Comparison of ENCODE assay signal across 9 cellular contexts in genomic region chr4:101346562-101347266, GRCh38. TPM values are rescaled to one million over a fixed set of nuclear protein-coding genes. Genes with fewer than 3 reads are reported as not detected.
DNase-seq lines count a peak whose midpoint lies in the region; ATAC-seq, FAIRE-seq and TF ChIP-seq lines count a peak whose summit lies in the region.
"Had no signal": no experiment of that assay in that cellular context is flagged by ENCODE, and none has a peak within 500 bp of the region (broad histone marks: within the 10 kb centered on the region; RNA-seq: fewer than 3 reads in every experiment).

No MANE protein-coding gene starts in this region.

- RAD21 ChIA-PET in GM12878 (lab: Charles Lee; ENCODE audit: unreplicated experiment), result interaction anchor here (1.0 to 2.7 kb wide), 4 partner anchors 40 to 250 kb away, joined by 3 to 20 read pairs (median 4); no protein-coding TSS in a partner anchor

- no peak for TF ChIP-seq CTCF in GM12878 (IDR thresholded peaks at IDR 0.05 in 2 of 3, conservative IDR thresholded peaks at IDR 0.05 in 1 of 3; ENCODE audit: control insufficient read depth in 2 of 3, extremely low read depth in 1 of 3, insufficient read depth in 1 of 3, low read depth in 3 of 3, low read length in 3 of 3)

- H3K4me3 ChIP-seq in GM12878 (peak overlapping the region; percentile 77), iPS-11a (ENCODE audit: low read depth, low read length) (peak overlapping the region; percentile 75), skeletal muscle cell (ENCODE audit: low read depth, low read length) (peak overlapping the region; percentile 80)

- POLR2A ChIA-PET in GM12878 (lab: Charles Lee), result interaction anchor here (1.2 kb wide), 1 partner anchor 40 kb away, joined by 3 read pairs; no protein-coding TSS in a partner anchor

- intact Hi-C loops in GM12878 (cut with micrococcal nuclease; ENCODE audit: unreplicated experiment), result loop anchor here (5.0 to 10.0 kb wide), 3 partner anchors 71 to 522 kb away; no protein-coding TSS in a partner anchor

- no peak for TF ChIP-seq RAD21 in GM12878 (IDR thresholded peaks at IDR 0.05; ENCODE audit: insufficient read depth, low read depth, low read length)

- BruUV-seq in GM12878 (replicated peaks; lab: Mats Ljungman, UMichigan), result no TSS peak

- no peak for TF ChIP-seq EP300 in GM12878 (IDR thresholded peaks at IDR 0.05; ENCODE audit: borderline replicate concordance in 1 of 2, control insufficient read depth in 1 of 2, low read depth in 2 of 2, low read length in 2 of 2)

- CTCF ChIA-PET in GM12878 (lab: Yijun Ruan, JAX), result interaction anchor here (0.5 to 1.2 kb wide), 3 partner anchors 10 to 250 kb away, joined by 3 to 4 read pairs (median 3); no protein-coding TSS in a partner anchor

- no peaks in the 10 kb centered on the region; the same call in 1 of the 2 replicates for H4K20me1 ChIP-seq in GM12878 (ENCODE audit: control insufficient read depth, insufficient read depth)

- H3K4me1 ChIP-seq in GM12878 (ENCODE audit: control insufficient read depth, insufficient read depth, low read length), result peaks cover 10% of the 10 kb centered on the region

- SMC1A ChIA-PET in GM12878 (lab: Charles Lee; ENCODE audit: uncharacterized antibody, unreplicated experiment), result interaction anchor here (1.7 kb wide), 1 partner anchor 251 kb away, joined by 3 read pairs; no protein-coding TSS in a partner anchor

- H3K27me3 ChIP-seq in GM12878 (replicated peaks in 1 of 2; ENCODE audit: control insufficient read depth in 2 of 2, insufficient read depth in 2 of 2, low read length in 1 of 2), result peaks cover 1 to 4% of the 10 kb centered on the region in 2 experiments; a peak in 1 of 4 replicates

- WGBS in GM12878 (ENCODE audit: insufficient coverage, insufficient replicate concordance, low lambda C conversion rate, missing lambda C conversion rate), result 1% methylated on average over 54 of the region's 80 CpGs

- no peak; the same call in 1 of the 2 replicates for TF ChIP-seq POLR2A in GM12878 (IDR thresholded peaks at IDR 0.05; ENCODE audit: low read depth, low read length)

- H3K27ac ChIP-seq in GM12878 (ENCODE audit: control insufficient read depth, insufficient read depth), result peak overlapping the region; percentile 49

- DNase-seq in DMS53 (lab: John Stamatoyannopoulos, UW) (peak; percentile 79), HuH-7.5 (ENCODE audit: low spot score) (peak; percentile 25), SW480 (ENCODE audit: low spot score) (peak; percentile 43), GM12878 (ENCODE audit: low read depth, low spot score) (no peak), skeletal muscle cell (ENCODE audit: low read depth) (peak; percentile 16), HTR-8/SVneo (ENCODE audit: insufficient read length, low spot score) (no peak)

- peak; percentile 15 for ATAC-seq in GM21526 (IDR thresholded peaks at IDR 0.05; ENCODE audit: low FRiP score, unreplicated experiment)
- ATAC-seq in GM12878, result peak; percentile 28

- H2AFZ ChIP-seq in GM12878 (ENCODE audit: control insufficient read depth, low read depth, low read length), result peak overlapping the region; percentile 88

- FAIRE-seq in GM12878 (lab: Jason Lieb, UNC), result no peak
- no peak for FAIRE-seq in HTR-8/SVneo (lab: Jason Lieb, UNC)
- FAIRE-seq: islet of Langerhans had no signal

- H3K9me3 ChIP-seq in GM12878 (replicated peaks; ENCODE audit: control insufficient read depth, insufficient read depth, low read length), result no peaks in the 10 kb centered on the region

- H3K36me3 ChIP-seq in GM12878 (ENCODE audit: control insufficient read depth in 2 of 2, insufficient read depth in 2 of 2, low read length in 1 of 2), result no peaks in the 10 kb centered on the region

- H3K4me2 ChIP-seq in GM12878 (ENCODE audit: control insufficient read depth, insufficient read depth), result peak overlapping the region; percentile 68

- H3K9ac ChIP-seq in GM12878 (ENCODE audit: control insufficient read depth, insufficient read depth, low read length), result peak overlapping the region; percentile 71; the same call in 1 of the 2 replicates

- peaks cover 19% of the 10 kb centered on the region for H3K79me2 ChIP-seq in GM12878 (ENCODE audit: control insufficient read depth, insufficient read depth, low read length)

- in situ Hi-C loops in GM12878 (cut with MboI), result no loop called here

TF ChIP-seq in GM12878, 131 proteins besides CTCF, POLR2A, EP300 and RAD21 (continues in another document):
- TF ChIP-seq NFYA (IDR thresholded peaks at IDR 0.05; ENCODE audit: borderline replicate concordance, low read depth, low read length), result no peak
- TF ChIP-seq HDAC2 (IDR thresholded peaks at IDR 0.05), result no peak
- TF ChIP-seq LARP7 (IDR thresholded peaks at IDR 0.05), result 0 out of 2 replicates have a peak, but pooled peaks have one; percentile 88
- 0 out of 2 replicates have a peak, but pooled peaks have one; percentile 17 for TF ChIP-seq NBN (IDR thresholded peaks at IDR 0.05)
- TF ChIP-seq FOS (IDR thresholded peaks at IDR 0.05; ENCODE audit: borderline replicate concordance, extremely low read depth, insufficient read length), result no peak
- TF ChIP-seq ZNF384 (IDR thresholded peaks at IDR 0.05; ENCODE audit: borderline replicate concordance, low read depth, low read length), result no peak
- TF ChIP-seq SUZ12 (IDR thresholded peaks at IDR 0.05; ENCODE audit: unreplicated experiment), result no peak
- no peak for TF ChIP-seq KDM1A (IDR thresholded peaks at IDR 0.05; ENCODE audit: borderline replicate concordance)
- TF ChIP-seq NKRF (conservative IDR thresholded peaks at IDR 0.05), result no peak; the same call in 1 of the 2 replicates
- TF ChIP-seq ZBTB40 (IDR thresholded peaks at IDR 0.05; ENCODE audit: borderline replicate concordance), result no peak
- TF ChIP-seq SMAD1 (IDR thresholded peaks at IDR 0.05; ENCODE audit: low read depth, partially characterized antibody), result no peak
- no peak for TF ChIP-seq FOXM1 (IDR thresholded peaks at IDR 0.05; ENCODE audit: low read depth, low read length)
- TF ChIP-seq NR2C2 (IDR thresholded peaks at IDR 0.05; ENCODE audit: borderline replicate concordance, control insufficient read depth, insufficient read length, low read depth), result no peak
- TF ChIP-seq PML (IDR thresholded peaks at IDR 0.05; ENCODE audit: low read length), result no peak

RNA-seq across cellular contexts. Expression of gene PPP3CA, which starts 0.6 kb away (rescaled TPM):
- total RNA-seq in GM12878 (2013; cell fraction: nucleolus; rRNA removed), result 1.9 and 2.2 TPM in 2 replicates
- 0.85 and 0.87 TPM in 2 replicates for total RNA-seq in GM12878 (2014; rRNA removed)
- 0.98 and 2.0 TPM in 2 replicates for total RNA-seq in GM12878 (2014; rRNA removed; fragmentation: Illumina TruSeq; extraction: Trizol)
- total RNA-seq in GM12878 (2021), result 1.4 and 2.1 TPM in 2 replicates
- 2.8 TPM for polyA plus RNA-seq in GM12878 (2011; ENCODE audit: low read depth)
- 9.0 and 9.8 TPM in 2 replicates for polyA plus RNA-seq in GM12878 (2011; rRNA removed)
- polyA plus RNA-seq in GM12878 (2011; cell fraction: cytosol; rRNA removed), result 3.2 and 4.2 TPM in 2 replicates
- 3.6 and 5.0 TPM in 2 replicates for polyA plus RNA-seq in GM12878 (2011; cell fraction: nucleus; rRNA removed)
- polyA plus RNA-seq in GM12878 (2012), result 4.8 and 5.0 TPM in 2 replicates
- polyA plus RNA-seq in GM12878 (2014; fragmentation: Illumina TruSeq; extraction: Trizol), result 1.0 and 2.0 TPM in 2 replicates
- under 1 TPM; 0.60 to 0.75 TPM for polyA plus RNA-seq in GM12878 (2014; fragmentation: Nextera tagmentation; extraction: Ambion mirVana)
- polyA plus RNA-seq in GM12878 (2014; rRNA removed), result 0.33 and 0.58 TPM in 2 replicates
- 1 to 10 TPM; 1.1 to 1.2 TPM for polyA plus RNA-seq in GM12878 (2016; fragmentation: Nextera tagmentation; extraction: Ambion mirVana)
- polyA minus RNA-seq in GM12878 (2011; rRNA and poly(A)+ RNA removed), result 13.2 and 19.0 TPM in 2 replicates
- polyA minus RNA-seq in GM12878 (2011; cell fraction: cytosol; rRNA and poly(A)+ RNA removed), result 6.4 and 10.1 TPM in 2 replicates
- 8.5 and 14.0 TPM in 2 replicates for polyA minus RNA-seq in GM12878 (2011; cell fraction: nucleus; rRNA and poly(A)+ RNA removed)

Comparison
In these comparisons a context has a peak if more than half of its experiments do, and no peak if none do; other contexts are left out.
1. DNase-seq: peak in DMS53 (single experiment), HuH-7.5 (single experiment), SW480 (single experiment) and skeletal muscle cell (single experiment); none in GM12878 (single experiment) and HTR-8/SVneo (single experiment).
2. Peak in every context shown above with its lines, with median percentiles within 50 percentile points of each other: H3K4me3 ChIP-seq.